In the genomic region with DNA sequence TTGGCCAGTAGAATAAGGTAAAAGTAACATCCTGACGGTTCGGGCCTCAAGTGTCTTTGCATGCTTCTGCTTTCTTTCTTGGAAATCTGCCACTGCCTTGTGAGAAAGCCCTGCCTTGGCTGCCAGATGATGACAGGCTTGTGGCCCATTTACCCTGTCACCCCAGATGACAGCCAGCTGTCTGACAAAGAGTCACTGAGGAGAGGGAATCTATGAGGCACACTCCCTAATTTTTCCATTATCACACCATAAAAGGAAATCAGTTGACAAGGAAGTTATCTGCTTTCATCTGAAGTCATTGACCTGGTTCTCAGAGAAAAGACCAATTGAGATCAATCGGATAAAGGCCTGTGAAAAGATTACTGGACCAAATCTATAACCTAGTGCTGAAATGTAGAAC, we compare ENCODE assay signal across 22 cellular contexts.
DNase-seq lines count a peak whose midpoint lies in the region; ATAC-seq and TF ChIP-seq lines count a peak whose summit lies in the region.
"Had no signal": no experiment of that assay in that cellular context is flagged by ENCODE, and none has a peak within 500 bp of the region (broad histone marks: within the 10 kb centered on the region; RNA-seq: fewer than 3 reads in every experiment).

No MANE protein-coding gene starts in this region.

- DNase-seq in NCI-H2227 (lab: John Stamatoyannopoulos, UW; ENCODE audit: unreplicated experiment) (peak; percentile 17), NCI-H2227 treated with DMSO at 0.1 percent for 48 hours (lab: John Stamatoyannopoulos, UW) (no peak), DMS53 (lab: John Stamatoyannopoulos, UW) (peak; percentile 62), NCI-H69 (lab: John Stamatoyannopoulos, UW) (peak; percentile 84), mucosa of gallbladder (ENCODE audit: low spot score) (peak; percentile 60), endodermal cell (no peak)
- DNase-seq in stimulated activated naive CD8-positive, alpha-beta T cell treated with anti-CD3 and anti-CD28 coated beads, Interleukin-15, amount 100 ng/mL, for 72 hours = no peak
- DNase-seq: activated CD4-positive, alpha-beta T cell treated with anti-CD3 and anti-CD28 coated beads, Interleukin-2, amount 10 ng/mL, durations not matched to agents 7 days and 5 days; activated effector memory CD4-positive, alpha-beta T cell treated with Interleukin-2 at 50 U/mL for 16 hours; CD4-positive, alpha-beta T cell; effector memory CD4-positive, alpha-beta T cell; esophagus squamous epithelium; HFFc6; SHP77; stimulated activated CD4-positive, alpha-beta T cell treated with anti-CD3 and anti-CD28 coated beads, Interleukin-2, amount 100 ng/mL, for 24 hours; stimulated activated naive CD4-positive, alpha-beta T cell; thyroid gland had no signal

- TF ChIP-seq CTCF in endodermal cell (conservative IDR thresholded peaks at IDR 0.05) = no peak

- no peak overlapping the region for H3K27ac ChIP-seq in endodermal cell (ENCODE audit: low read depth, low read length)
- H3K27ac ChIP-seq: esophagus squamous epithelium, prostate gland, skin epidermis, thyroid gland had no signal

- WGBS in endodermal cell (ENCODE audit: insufficient coverage in 1 of 2, insufficient read length in 1 of 2), 2 experiments = 89 to 90% methylated on average over 1 to 3 of the region's 3 CpGs

- H3K4me1 Mint-ChIP-seq in endodermal cell = peaks cover 13% of the 10 kb centered on the region
- no peaks in the 10 kb centered on the region for H3K4me1 Mint-ChIP-seq in stimulated activated naive CD8-positive, alpha-beta T cell treated with anti-CD3 and anti-CD28 coated beads, Interleukin-15, amount 100 ng/mL, for 72 hours

- H3K27me3 ChIP-seq in endodermal cell (ENCODE audit: control insufficient read depth, insufficient read depth, low read length, poor library complexity, severe bottlenecking) = no peaks in the 10 kb centered on the region
- H3K27me3 ChIP-seq: esophagus squamous epithelium, thyroid gland had no signal

- no peaks in the 10 kb centered on the region for H3K4me1 ChIP-seq in endodermal cell (ENCODE audit: control insufficient read depth, insufficient read depth, low read length)
- H3K4me1 ChIP-seq: prostate gland, thyroid gland had no signal

- ATAC-seq in HG03159 (IDR thresholded peaks at IDR 0.05; ENCODE audit: unreplicated experiment) = no peak
- no peak for ATAC-seq in stimulated activated naive CD8-positive, alpha-beta T cell treated with anti-CD3 and anti-CD28 coated beads, Interleukin-15, amount 100 ng/mL, for 72 hours

- H3K27me3 Mint-ChIP-seq in endodermal cell (ENCODE audit: insufficient read depth) = no peaks in the 10 kb centered on the region
- H3K27me3 Mint-ChIP-seq in stimulated activated naive CD8-positive, alpha-beta T cell treated with anti-CD3 and anti-CD28 coated beads, Interleukin-15, amount 100 ng/mL, for 72 hours = no peaks in the 10 kb centered on the region
- H3K27me3 Mint-ChIP-seq: activated CD4-positive, alpha-beta T cell treated with anti-CD3 and anti-CD28 coated beads, Interleukin-2, amount 10 ng/mL, durations not matched to agents 7 days and 5 days; CD4-positive, alpha-beta T cell had no signal

- no peak overlapping the region for H3K27ac Mint-ChIP-seq in endodermal cell
- H3K27ac Mint-ChIP-seq in stimulated activated naive CD8-positive, alpha-beta T cell treated with anti-CD3 and anti-CD28 coated beads, Interleukin-15, amount 100 ng/mL, for 72 hours = no peak overlapping the region
- H3K27ac Mint-ChIP-seq: activated CD4-positive, alpha-beta T cell treated with anti-CD3 and anti-CD28 coated beads, Interleukin-2, amount 10 ng/mL, durations not matched to agents 7 days and 5 days; CD4-positive, alpha-beta T cell; HFFc6; mesothelial cell of epicardium; nephron had no signal

- no peak overlapping the region for H3K4me3 Mint-ChIP-seq in endodermal cell
- H3K4me3 Mint-ChIP-seq in stimulated activated naive CD8-positive, alpha-beta T cell treated with anti-CD3 and anti-CD28 coated beads, Interleukin-15, amount 100 ng/mL, for 72 hours = no peak overlapping the region
- H3K4me3 Mint-ChIP-seq: activated CD4-positive, alpha-beta T cell treated with anti-CD3 and anti-CD28 coated beads, Interleukin-2, amount 10 ng/mL, durations not matched to agents 7 days and 5 days; CD4-positive, alpha-beta T cell; HFFc6; mesothelial cell of epicardium; nephron had no signal

- H3K9ac ChIP-seq in endodermal cell (ENCODE audit: extremely low read depth, low read length, poor library complexity, severe bottlenecking) = no peak overlapping the region

- no peaks in the 10 kb centered on the region for H3K36me3 ChIP-seq in endodermal cell (ENCODE audit: control insufficient read depth, insufficient read depth, low read length)
- H3K36me3 ChIP-seq: esophagus squamous epithelium, prostate gland, thyroid gland had no signal

- peaks cover 18% of the 10 kb centered on the region for H3K9me3 Mint-ChIP-seq in endodermal cell
- peaks cover 14 to 16% of the 10 kb centered on the region in 2 donors for H3K9me3 Mint-ChIP-seq in stimulated activated naive CD8-positive, alpha-beta T cell treated with anti-CD3 and anti-CD28 coated beads, Interleukin-15, amount 100 ng/mL, for 72 hours
- H3K9me3 Mint-ChIP-seq: activated CD4-positive, alpha-beta T cell treated with anti-CD3 and anti-CD28 coated beads, Interleukin-2, amount 10 ng/mL, durations not matched to agents 7 days and 5 days; nephron had no signal

- H3K4me3 ChIP-seq in endodermal cell (ENCODE audit: low read length) = no peak overlapping the region
- H3K4me3 ChIP-seq: esophagus squamous epithelium, prostate gland, skin epidermis, thyroid gland had no signal

- H3K9me3 ChIP-seq in endodermal cell (ENCODE audit: control insufficient read depth, low read length) = peaks cover 20% of the 10 kb centered on the region
- H3K9me3 ChIP-seq: esophagus squamous epithelium, prostate gland, thyroid gland had no signal

- H3K36me3 Mint-ChIP-seq in endodermal cell (ENCODE audit: low read depth) = peaks cover 7% of the 10 kb centered on the region
- H3K36me3 Mint-ChIP-seq: mesothelial cell of epicardium had no signal

Comparison
In these comparisons a context has a peak if more than half of its experiments do, and no peak if none do; other contexts are left out.
1. DNase-seq: peak in NCI-H2227 (single experiment), DMS53 (single experiment), NCI-H69 (single experiment) and mucosa of gallbladder (single experiment); none in NCI-H2227 treated with DMSO at 0.1 percent for 48 hours (single experiment), endodermal cell (single experiment) and stimulated activated naive CD8-positive, alpha-beta T cell treated with anti-CD3 and anti-CD28 coated beads, Interleukin-15, amount 100 ng/mL, for 72 hours (0 of 2).